In the genomic region with DNA sequence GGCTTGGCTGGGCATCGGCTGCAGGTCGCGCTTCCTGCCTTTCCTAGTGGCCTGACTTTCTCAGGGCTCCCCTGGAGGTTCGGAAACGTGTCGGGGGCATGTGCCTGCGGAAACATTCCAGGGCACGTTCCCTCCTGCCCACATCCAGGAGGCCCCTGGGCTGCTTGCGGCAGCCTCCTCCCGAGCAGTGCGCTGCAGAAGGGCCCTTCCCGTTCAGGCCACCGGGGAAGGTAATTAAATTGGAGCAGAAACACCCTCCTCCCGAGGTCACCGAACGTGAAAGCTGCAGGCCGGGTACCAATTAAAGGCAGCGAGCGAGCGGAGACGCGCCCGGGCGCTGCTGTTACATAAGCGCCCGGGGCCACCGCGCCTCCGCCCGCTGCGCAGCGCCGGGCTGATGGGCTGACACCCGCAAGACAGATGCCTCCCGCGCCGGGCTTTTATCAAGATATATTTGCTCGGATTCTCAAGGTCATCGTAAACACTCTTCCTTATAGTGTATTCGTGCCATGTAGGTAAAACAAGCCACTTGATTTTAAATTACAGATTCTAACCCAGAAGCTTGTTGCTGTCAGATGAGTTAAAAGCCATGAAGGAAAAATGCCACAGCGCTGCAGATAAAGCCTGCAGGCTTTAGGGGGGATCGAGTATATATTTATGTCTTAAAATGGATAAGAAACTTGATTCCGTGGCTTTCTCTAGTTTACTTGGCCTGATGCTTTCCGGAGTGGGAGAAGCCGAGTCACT, we compare ENCODE assay signal across 9 cellular contexts. TPM values are rescaled to one million over a fixed set of nuclear protein-coding genes. Genes with fewer than 3 reads are reported as not detected.
A peak's percentile ranks its signal among the peaks of the same experiment; 100 is the strongest.
DNase-seq lines count a peak whose midpoint lies in the region; ATAC-seq and TF ChIP-seq lines count a peak whose summit lies in the region.
"Had no signal": no experiment of that assay in that cellular context is flagged by ENCODE, and none has a peak within 500 bp of the region (broad histone marks: within the 10 kb centered on the region; RNA-seq: fewer than 3 reads in every experiment).

No MANE protein-coding gene starts in this region.

- no peak for ATAC-seq in activated CD4-positive, alpha-beta T cell treated with anti-CD3 and anti-CD28 coated beads for 36 hours
- ATAC-seq in sciatic nerve (peak; percentile 85), HG03342 (IDR thresholded peaks at IDR 0.05; ENCODE audit: unreplicated experiment) (no peak), GM21786 (IDR thresholded peaks at IDR 0.05; ENCODE audit: unreplicated experiment) (no peak)

- in situ Hi-C loops in astrocyte of the spinal cord (cut with HindIII; ENCODE audit: low sequenced_read_pairs): no loop called here

- POLR2A ChIA-PET in activated CD4-positive, alpha-beta T cell treated with anti-CD3 and anti-CD28 coated beads for 36 hours (lab: Charles Lee): no interaction called here

- H3K4me3 Mint-ChIP-seq in activated CD4-positive, alpha-beta T cell treated with anti-CD3 and anti-CD28 coated beads for 36 hours: no peak overlapping the region
- H3K4me3 Mint-ChIP-seq: T-helper 1 cell treated with Interleukin-12 subunit alpha and Interleukin-12 subunit beta and Interleukin-4 antibody, amounts not matched to agents 30 μg/mL and 1 μg/mL, for 36 hours had no signal

- peak; percentile 21 for DNase-seq in activated CD4-positive, alpha-beta T cell treated with anti-CD3 and anti-CD28 coated beads for 36 hours
- DNase-seq in activated CD4-positive, alpha-beta T cell treated with anti-CD3 and anti-CD28 coated beads for 1 hour: no peak
- peak; percentile 31 for DNase-seq in astrocyte of the spinal cord (ENCODE audit: low read depth, low spot score)
- DNase-seq in iPS DF 4.7 (ENCODE audit: extremely low read depth, low spot score): peak; percentile 9
- no peak for DNase-seq in sciatic nerve (ENCODE audit: low spot score)
- DNase-seq in NCI-H128 (lab: John Stamatoyannopoulos, UW; ENCODE audit: unreplicated experiment): no peak

- peak overlapping the region; percentile 33 for H3K4me3 ChIP-seq in astrocyte of the spinal cord (ENCODE audit: low read depth, low read length)

- no peak for TF ChIP-seq CTCF in astrocyte of the spinal cord (IDR thresholded peaks at IDR 0.05; ENCODE audit: low read depth, low read length)

- no peaks in the 10 kb centered on the region for H3K9me3 Mint-ChIP-seq in activated CD4-positive, alpha-beta T cell treated with anti-CD3 and anti-CD28 coated beads for 36 hours (ENCODE audit: low read depth)
- H3K9me3 Mint-ChIP-seq: T-helper 1 cell treated with Interleukin-12 subunit alpha and Interleukin-12 subunit beta and Interleukin-4 antibody, amounts not matched to agents 30 μg/mL and 1 μg/mL, for 36 hours had no signal

- H3K27me3 Mint-ChIP-seq in activated CD4-positive, alpha-beta T cell treated with anti-CD3 and anti-CD28 coated beads for 36 hours: peaks cover 33% of the 10 kb centered on the region

- no peaks in the 10 kb centered on the region for H3K36me3 Mint-ChIP-seq in activated CD4-positive, alpha-beta T cell treated with anti-CD3 and anti-CD28 coated beads for 36 hours (ENCODE audit: low read depth)

- intact Hi-C loops in activated CD4-positive, alpha-beta T cell treated with anti-CD3 and anti-CD28 coated beads for 36 hours (cut with DNase I, micrococcal nuclease): loop anchor here in 1 of 2 experiments (10.0 kb wide), 1 partner anchor 102 kb away; the partner anchor contains the start of gene BHLHE41
- intact Hi-C loops in sciatic nerve (cut with DNase I): no loop called here

- H3K4me1 Mint-ChIP-seq in activated CD4-positive, alpha-beta T cell treated with anti-CD3 and anti-CD28 coated beads for 36 hours: no peaks in the 10 kb centered on the region

- CTCF ChIA-PET in activated CD4-positive, alpha-beta T cell treated with anti-CD3 and anti-CD28 coated beads for 36 hours (lab: Charles Lee): interaction anchor here (0.7 kb wide), 1 partner anchor 130 kb away, joined by 3 read pairs; no protein-coding TSS in a partner anchor

- H3K27ac Mint-ChIP-seq in activated CD4-positive, alpha-beta T cell treated with anti-CD3 and anti-CD28 coated beads for 36 hours: no peak overlapping the region
- H3K27ac Mint-ChIP-seq: T-helper 1 cell treated with Interleukin-12 subunit alpha and Interleukin-12 subunit beta and Interleukin-4 antibody, amounts not matched to agents 30 μg/mL and 1 μg/mL, for 36 hours had no signal

RNA-seq across cellular contexts. Expression of gene SSPN, which starts 31.4 kb away (rescaled TPM):
- not detected for total RNA-seq in activated CD4-positive, alpha-beta T cell treated with anti-CD3 and anti-CD28 coated beads for 36 hours
- 119 TPM for total RNA-seq in sciatic nerve

Comparison
In these comparisons a context has a peak if more than half of its experiments do, and no peak if none do; other contexts are left out.
1. DNase-seq: peak in activated CD4-positive, alpha-beta T cell treated with anti-CD3 and anti-CD28 coated beads for 36 hours (single experiment), astrocyte of the spinal cord (single experiment) and iPS DF 4.7 (single experiment); none in activated CD4-positive, alpha-beta T cell treated with anti-CD3 and anti-CD28 coated beads for 1 hour (single experiment), sciatic nerve (single experiment) and NCI-H128 (single experiment).
2. RNA of gene SSPN, which starts 31.4 kb away (total RNA-seq): 119 TPM in sciatic nerve (single experiment); not detected in activated CD4-positive, alpha-beta T cell treated with anti-CD3 and anti-CD28 coated beads for 36 hours; every median in the first group is over 100 times any median in the second.